In the genomic region with DNA sequence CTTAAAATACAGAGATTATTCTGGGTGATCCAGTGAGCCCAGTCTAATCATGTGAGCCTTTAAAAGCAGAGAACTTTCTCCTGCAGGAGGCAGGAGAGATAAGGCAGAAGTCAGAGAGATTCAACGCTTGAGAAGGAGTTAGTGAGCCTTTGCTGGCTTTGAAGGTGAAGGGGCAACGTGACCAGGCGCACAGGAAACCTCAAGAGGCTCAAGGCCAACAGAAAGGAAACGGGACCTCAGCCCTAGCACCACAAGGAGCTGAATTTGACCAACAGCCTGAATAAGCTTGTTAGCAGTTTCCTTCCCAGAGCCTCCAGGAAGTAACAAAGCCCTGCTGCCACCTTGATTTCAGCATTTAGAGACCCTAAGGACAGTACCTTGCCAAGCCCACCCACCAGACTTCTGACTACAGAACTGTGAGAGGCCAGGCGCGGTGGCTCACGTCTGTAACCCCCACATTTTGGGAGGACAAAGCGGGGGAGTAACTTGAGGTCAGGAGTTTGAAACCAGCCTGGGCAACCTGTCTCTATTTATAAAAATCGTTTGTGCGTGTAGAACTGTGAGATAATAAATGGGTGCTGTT, we compare ENCODE assay signal across 1 cellular context.
TF ChIP-seq lines count a peak whose summit lies in the region.

No MANE protein-coding gene starts in this region.

TF ChIP-seq in K562, 482 proteins besides CTCF, POLR2A, EP300 and RAD21 (continued from another document and continues in another):
- TF ChIP-seq, protein P1, sequence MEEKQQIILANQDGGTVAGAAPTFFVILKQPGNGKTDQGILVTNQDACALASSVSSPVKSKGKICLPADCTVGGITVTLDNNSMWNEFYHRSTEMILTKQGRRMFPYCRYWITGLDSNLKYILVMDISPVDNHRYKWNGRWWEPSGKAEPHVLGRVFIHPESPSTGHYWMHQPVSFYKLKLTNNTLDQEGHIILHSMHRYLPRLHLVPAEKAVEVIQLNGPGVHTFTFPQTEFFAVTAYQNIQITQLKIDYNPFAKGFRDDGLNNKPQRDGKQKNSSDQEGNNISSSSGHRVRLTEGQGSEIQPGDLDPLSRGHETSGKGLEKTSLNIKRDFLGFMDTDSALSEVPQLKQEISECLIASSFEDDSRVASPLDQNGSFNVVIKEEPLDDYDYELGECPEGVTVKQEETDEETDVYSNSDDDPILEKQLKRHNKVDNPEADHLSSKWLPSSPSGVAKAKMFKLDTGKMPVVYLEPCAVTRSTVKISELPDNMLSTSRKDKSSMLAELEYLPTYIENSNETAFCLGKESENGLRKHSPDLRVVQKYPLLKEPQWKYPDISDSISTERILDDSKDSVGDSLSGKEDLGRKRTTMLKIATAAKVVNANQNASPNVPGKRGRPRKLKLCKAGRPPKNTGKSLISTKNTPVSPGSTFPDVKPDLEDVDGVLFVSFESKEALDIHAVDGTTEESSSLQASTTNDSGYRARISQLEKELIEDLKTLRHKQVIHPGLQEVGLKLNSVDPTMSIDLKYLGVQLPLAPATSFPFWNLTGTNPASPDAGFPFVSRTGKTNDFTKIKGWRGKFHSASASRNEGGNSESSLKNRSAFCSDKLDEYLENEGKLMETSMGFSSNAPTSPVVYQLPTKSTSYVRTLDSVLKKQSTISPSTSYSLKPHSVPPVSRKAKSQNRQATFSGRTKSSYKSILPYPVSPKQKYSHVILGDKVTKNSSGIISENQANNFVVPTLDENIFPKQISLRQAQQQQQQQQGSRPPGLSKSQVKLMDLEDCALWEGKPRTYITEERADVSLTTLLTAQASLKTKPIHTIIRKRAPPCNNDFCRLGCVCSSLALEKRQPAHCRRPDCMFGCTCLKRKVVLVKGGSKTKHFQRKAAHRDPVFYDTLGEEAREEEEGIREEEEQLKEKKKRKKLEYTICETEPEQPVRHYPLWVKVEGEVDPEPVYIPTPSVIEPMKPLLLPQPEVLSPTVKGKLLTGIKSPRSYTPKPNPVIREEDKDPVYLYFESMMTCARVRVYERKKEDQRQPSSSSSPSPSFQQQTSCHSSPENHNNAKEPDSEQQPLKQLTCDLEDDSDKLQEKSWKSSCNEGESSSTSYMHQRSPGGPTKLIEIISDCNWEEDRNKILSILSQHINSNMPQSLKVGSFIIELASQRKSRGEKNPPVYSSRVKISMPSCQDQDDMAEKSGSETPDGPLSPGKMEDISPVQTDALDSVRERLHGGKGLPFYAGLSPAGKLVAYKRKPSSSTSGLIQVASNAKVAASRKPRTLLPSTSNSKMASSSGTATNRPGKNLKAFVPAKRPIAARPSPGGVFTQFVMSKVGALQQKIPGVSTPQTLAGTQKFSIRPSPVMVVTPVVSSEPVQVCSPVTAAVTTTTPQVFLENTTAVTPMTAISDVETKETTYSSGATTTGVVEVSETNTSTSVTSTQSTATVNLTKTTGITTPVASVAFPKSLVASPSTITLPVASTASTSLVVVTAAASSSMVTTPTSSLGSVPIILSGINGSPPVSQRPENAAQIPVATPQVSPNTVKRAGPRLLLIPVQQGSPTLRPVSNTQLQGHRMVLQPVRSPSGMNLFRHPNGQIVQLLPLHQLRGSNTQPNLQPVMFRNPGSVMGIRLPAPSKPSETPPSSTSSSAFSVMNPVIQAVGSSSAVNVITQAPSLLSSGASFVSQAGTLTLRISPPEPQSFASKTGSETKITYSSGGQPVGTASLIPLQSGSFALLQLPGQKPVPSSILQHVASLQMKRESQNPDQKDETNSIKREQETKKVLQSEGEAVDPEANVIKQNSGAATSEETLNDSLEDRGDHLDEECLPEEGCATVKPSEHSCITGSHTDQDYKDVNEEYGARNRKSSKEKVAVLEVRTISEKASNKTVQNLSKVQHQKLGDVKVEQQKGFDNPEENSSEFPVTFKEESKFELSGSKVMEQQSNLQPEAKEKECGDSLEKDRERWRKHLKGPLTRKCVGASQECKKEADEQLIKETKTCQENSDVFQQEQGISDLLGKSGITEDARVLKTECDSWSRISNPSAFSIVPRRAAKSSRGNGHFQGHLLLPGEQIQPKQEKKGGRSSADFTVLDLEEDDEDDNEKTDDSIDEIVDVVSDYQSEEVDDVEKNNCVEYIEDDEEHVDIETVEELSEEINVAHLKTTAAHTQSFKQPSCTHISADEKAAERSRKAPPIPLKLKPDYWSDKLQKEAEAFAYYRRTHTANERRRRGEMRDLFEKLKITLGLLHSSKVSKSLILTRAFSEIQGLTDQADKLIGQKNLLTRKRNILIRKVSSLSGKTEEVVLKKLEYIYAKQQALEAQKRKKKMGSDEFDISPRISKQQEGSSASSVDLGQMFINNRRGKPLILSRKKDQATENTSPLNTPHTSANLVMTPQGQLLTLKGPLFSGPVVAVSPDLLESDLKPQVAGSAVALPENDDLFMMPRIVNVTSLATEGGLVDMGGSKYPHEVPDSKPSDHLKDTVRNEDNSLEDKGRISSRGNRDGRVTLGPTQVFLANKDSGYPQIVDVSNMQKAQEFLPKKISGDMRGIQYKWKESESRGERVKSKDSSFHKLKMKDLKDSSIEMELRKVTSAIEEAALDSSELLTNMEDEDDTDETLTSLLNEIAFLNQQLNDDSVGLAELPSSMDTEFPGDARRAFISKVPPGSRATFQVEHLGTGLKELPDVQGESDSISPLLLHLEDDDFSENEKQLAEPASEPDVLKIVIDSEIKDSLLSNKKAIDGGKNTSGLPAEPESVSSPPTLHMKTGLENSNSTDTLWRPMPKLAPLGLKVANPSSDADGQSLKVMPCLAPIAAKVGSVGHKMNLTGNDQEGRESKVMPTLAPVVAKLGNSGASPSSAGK (IDR thresholded peaks at IDR 0.05): peak; percentile 96
- TF ChIP-seq XRCC5 (IDR thresholded peaks at IDR 0.05; ENCODE audit: low read depth, low read length): no peak
- TF ChIP-seq ZBED1 (IDR thresholded peaks at IDR 0.05): no peak
- no peak for TF ChIP-seq ILF3 (IDR thresholded peaks at IDR 0.05; ENCODE audit: borderline replicate concordance)
- no peak for TF ChIP-seq RFX1 (IDR thresholded peaks at IDR 0.05)
- TF ChIP-seq, protein P2, sequence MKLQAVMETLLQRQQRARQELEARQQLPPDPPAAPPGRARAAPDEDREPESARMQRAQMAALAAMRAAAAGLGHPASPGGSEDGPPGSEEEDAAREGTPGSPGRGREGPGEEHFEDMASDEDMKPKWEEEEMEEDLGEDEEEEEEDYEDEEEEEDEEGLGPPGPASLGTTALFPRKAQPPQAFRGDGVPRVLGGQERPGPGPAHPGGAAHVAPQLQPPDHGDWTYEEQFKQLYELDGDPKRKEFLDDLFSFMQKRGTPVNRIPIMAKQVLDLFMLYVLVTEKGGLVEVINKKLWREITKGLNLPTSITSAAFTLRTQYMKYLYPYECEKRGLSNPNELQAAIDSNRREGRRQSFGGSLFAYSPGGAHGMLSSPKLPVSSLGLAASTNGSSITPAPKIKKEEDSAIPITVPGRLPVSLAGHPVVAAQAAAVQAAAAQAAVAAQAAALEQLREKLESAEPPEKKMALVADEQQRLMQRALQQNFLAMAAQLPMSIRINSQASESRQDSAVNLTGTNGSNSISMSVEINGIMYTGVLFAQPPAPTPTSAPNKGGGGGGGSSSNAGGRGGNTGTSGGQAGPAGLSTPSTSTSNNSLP (IDR thresholded peaks at IDR 0.05; ENCODE audit: borderline replicate concordance, low read depth, low read length): no peak
- no peak for TF ChIP-seq ZNF311 (CRISPR knock-in tag; IDR thresholded peaks at IDR 0.05)
- TF ChIP-seq, protein P3, sequence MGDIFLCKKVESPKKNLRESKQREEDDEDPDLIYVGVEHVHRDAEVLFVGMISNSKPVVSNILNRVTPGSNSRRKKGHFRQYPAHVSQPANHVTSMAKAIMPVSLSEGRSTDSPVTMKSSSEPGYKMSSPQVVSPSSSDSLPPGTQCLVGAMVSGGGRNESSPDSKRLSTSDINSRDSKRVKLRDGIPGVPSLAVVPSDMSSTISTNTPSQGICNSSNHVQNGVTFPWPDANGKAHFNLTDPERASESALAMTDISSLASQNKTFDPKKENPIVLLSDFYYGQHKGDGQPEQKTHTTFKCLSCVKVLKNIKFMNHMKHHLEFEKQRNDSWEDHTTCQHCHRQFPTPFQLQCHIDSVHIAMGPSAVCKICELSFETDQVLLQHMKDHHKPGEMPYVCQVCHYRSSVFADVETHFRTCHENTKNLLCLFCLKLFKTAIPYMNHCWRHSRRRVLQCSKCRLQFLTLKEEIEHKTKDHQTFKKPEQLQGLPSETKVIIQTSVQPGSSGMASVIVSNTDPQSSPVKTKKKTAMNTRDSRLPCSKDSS (IDR thresholded peaks at IDR 0.05; ENCODE audit: low read depth, partially characterized antibody): no peak
- TF ChIP-seq HOXB6 (CRISPR knock-in tag; IDR thresholded peaks at IDR 0.05; ENCODE audit: borderline replicate concordance): no peak
- peak; percentile 65; the same call in 1 of the 2 replicates for TF ChIP-seq SMARCA4 (IDR thresholded peaks at IDR 0.05)
- TF ChIP-seq, protein P4, sequence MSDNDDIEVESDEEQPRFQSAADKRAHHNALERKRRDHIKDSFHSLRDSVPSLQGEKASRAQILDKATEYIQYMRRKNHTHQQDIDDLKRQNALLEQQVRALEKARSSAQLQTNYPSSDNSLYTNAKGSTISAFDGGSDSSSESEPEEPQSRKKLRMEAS (CRISPR knock-in tag; IDR thresholded peaks at IDR 0.05): no peak
- TF ChIP-seq RFX7 (CRISPR knock-in tag; IDR thresholded peaks at IDR 0.05): no peak
- TF ChIP-seq CBFA2T2 (conservative IDR thresholded peaks at IDR 0.05): peak; percentile 33
- TF ChIP-seq, protein P5, sequence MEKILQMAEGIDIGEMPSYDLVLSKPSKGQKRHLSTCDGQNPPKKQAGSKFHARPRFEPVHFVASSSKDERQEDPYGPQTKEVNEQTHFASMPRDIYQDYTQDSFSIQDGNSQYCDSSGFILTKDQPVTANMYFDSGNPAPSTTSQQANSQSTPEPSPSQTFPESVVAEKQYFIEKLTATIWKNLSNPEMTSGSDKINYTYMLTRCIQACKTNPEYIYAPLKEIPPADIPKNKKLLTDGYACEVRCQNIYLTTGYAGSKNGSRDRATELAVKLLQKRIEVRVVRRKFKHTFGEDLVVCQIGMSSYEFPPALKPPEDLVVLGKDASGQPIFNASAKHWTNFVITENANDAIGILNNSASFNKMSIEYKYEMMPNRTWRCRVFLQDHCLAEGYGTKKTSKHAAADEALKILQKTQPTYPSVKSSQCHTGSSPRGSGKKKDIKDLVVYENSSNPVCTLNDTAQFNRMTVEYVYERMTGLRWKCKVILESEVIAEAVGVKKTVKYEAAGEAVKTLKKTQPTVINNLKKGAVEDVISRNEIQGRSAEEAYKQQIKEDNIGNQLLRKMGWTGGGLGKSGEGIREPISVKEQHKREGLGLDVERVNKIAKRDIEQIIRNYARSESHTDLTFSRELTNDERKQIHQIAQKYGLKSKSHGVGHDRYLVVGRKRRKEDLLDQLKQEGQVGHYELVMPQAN (IDR thresholded peaks at IDR 0.05; ENCODE audit: borderline replicate concordance): no peak
- no peak for TF ChIP-seq XRCC3 (IDR thresholded peaks at IDR 0.05)
- TF ChIP-seq SMARCE1 (IDR thresholded peaks at IDR 0.05): peak; percentile 47; the same call in 1 of the 2 replicates
- no peak for TF ChIP-seq FOXP1 (CRISPR knock-in tag; IDR thresholded peaks at IDR 0.05)
- TF ChIP-seq STAT5A (IDR thresholded peaks at IDR 0.05; ENCODE audit: borderline replicate concordance, low read length): no peak
- TF ChIP-seq, protein P6, sequence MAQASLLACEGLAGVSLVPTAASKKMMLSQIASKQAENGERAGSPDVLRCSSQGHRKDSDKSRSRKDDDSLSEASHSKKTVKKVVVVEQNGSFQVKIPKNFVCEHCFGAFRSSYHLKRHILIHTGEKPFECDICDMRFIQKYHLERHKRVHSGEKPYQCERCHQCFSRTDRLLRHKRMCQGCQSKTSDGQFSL (CRISPR knock-in tag; IDR thresholded peaks at IDR 0.05): no peak
- TF ChIP-seq, protein P6 (tag; IDR thresholded peaks at IDR 0.05): no peak
- TF ChIP-seq, protein P7, sequence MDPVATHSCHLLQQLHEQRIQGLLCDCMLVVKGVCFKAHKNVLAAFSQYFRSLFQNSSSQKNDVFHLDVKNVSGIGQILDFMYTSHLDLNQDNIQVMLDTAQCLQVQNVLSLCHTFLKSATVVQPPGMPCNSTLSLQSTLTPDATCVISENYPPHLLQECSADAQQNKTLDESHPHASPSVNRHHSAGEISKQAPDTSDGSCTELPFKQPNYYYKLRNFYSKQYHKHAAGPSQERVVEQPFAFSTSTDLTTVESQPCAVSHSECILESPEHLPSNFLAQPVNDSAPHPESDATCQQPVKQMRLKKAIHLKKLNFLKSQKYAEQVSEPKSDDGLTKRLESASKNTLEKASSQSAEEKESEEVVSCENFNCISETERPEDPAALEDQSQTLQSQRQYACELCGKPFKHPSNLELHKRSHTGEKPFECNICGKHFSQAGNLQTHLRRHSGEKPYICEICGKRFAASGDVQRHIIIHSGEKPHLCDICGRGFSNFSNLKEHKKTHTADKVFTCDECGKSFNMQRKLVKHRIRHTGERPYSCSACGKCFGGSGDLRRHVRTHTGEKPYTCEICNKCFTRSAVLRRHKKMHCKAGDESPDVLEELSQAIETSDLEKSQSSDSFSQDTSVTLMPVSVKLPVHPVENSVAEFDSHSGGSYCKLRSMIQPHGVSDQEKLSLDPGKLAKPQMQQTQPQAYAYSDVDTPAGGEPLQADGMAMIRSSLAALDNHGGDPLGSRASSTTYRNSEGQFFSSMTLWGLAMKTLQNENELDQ (CRISPR knock-in tag; IDR thresholded peaks at IDR 0.05; ENCODE audit: borderline replicate concordance): no peak
- TF ChIP-seq ESRRA (IDR thresholded peaks at IDR 0.05; ENCODE audit: borderline replicate concordance, low read depth): peak; percentile 43; the same call in 1 of the 2 replicates
- no peak for TF ChIP-seq ZNF77 (CRISPR knock-in tag; IDR thresholded peaks at IDR 0.05)
- peak; percentile 52 for TF ChIP-seq SMC3 (conservative IDR thresholded peaks at IDR 0.05; ENCODE audit: insufficient read depth, low read depth, low read length)
- no peak for TF ChIP-seq GTF2A2 (tag; IDR thresholded peaks at IDR 0.05)
- no peak for TF ChIP-seq ZNF75A (CRISPR knock-in tag; IDR thresholded peaks at IDR 0.05)
- peak; percentile 37; the same call in 1 of the 2 replicates for TF ChIP-seq ARID1B (IDR thresholded peaks at IDR 0.05)
- peak; percentile 38; the same call in 1 of the 2 replicates for TF ChIP-seq NCOR1 (IDR thresholded peaks at IDR 0.05)
- no peak for TF ChIP-seq CREM (IDR thresholded peaks at IDR 0.05; ENCODE audit: low read depth)
- TF ChIP-seq ZNF444 (CRISPR knock-in tag; IDR thresholded peaks at IDR 0.05): no peak
- TF ChIP-seq CBX2 (IDR thresholded peaks at IDR 0.05; ENCODE audit: insufficient read depth, low read length, poor library complexity, severe bottlenecking): no peak
- TF ChIP-seq, protein P8, sequence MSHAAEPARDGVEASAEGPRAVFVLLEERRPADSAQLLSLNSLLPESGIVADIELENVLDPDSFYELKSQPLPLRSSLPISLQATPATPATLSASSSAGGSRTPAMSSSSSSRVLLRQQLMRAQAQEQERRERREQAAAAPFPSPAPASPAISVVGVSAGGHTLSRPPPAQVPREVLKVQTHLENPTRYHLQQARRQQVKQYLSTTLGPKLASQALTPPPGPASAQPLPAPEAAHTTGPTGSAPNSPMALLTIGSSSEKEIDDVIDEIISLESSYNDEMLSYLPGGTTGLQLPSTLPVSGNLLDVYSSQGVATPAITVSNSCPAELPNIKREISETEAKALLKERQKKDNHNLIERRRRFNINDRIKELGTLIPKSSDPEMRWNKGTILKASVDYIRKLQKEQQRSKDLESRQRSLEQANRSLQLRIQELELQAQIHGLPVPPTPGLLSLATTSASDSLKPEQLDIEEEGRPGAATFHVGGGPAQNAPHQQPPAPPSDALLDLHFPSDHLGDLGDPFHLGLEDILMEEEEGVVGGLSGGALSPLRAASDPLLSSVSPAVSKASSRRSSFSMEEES (CRISPR knock-in tag; IDR thresholded peaks at IDR 0.05): no peak
- TF ChIP-seq ZNF766 (CRISPR knock-in tag; conservative IDR thresholded peaks at IDR 0.05): peak; percentile 79
- TF ChIP-seq HDAC2 (IDR thresholded peaks at IDR 0.05): peak; percentile 18; the same call in 1 of the 2 replicates
